In genomic region chr13:112588490-112589297, GRCh38 we compare ENCODE assay signal across 1 cellular context.
A peak's percentile ranks its signal among the peaks of the same experiment; 100 is the strongest.
TF ChIP-seq lines count a peak whose summit lies in the region.

No MANE protein-coding gene starts in this region.

TF ChIP-seq in HepG2, 621 proteins besides CTCF, POLR2A, EP300 and RAD21 (continued from another document and continues in another):
- TF ChIP-seq ARNT (IDR thresholded peaks at IDR 0.05) (no peak), IKZF4 (CRISPR knock-in tag; IDR thresholded peaks at IDR 0.05; ENCODE audit: borderline replicate concordance, low read depth, not compliant biosample characterization) (no peak), ZNF609 (CRISPR knock-in tag; IDR thresholded peaks at IDR 0.05; ENCODE audit: borderline replicate concordance) (no peak), SALL1 (CRISPR knock-in tag; IDR thresholded peaks at IDR 0.05) (no peak), ZNF800 (CRISPR knock-in tag; IDR thresholded peaks at IDR 0.05) (no peak), MTF2 (CRISPR knock-in tag; IDR thresholded peaks at IDR 0.05; ENCODE audit: borderline replicate concordance) (0 out of 2 replicates have a peak, but pooled peaks have one; percentile 45), ZSCAN12 (CRISPR knock-in tag; IDR thresholded peaks at IDR 0.05) (no peak), ZNF329 (CRISPR knock-in tag; IDR thresholded peaks at IDR 0.05; ENCODE audit: low read depth) (no peak), ZHX2 (IDR thresholded peaks at IDR 0.05; ENCODE audit: low read depth) (no peak), ZHX2 (CRISPR knock-in tag; IDR thresholded peaks at IDR 0.05; ENCODE audit: borderline replicate concordance) (no peak), ZNF138 (CRISPR knock-in tag; IDR thresholded peaks at IDR 0.05; ENCODE audit: low read depth) (no peak), ZNF567 (CRISPR knock-in tag; IDR thresholded peaks at IDR 0.05; ENCODE audit: borderline replicate concordance) (no peak), ESRRA (CRISPR knock-in tag; IDR thresholded peaks at IDR 0.05; ENCODE audit: low read depth) (no peak), ZNF33B (CRISPR knock-in tag; IDR thresholded peaks at IDR 0.05) (no peak), ZNF460 (CRISPR knock-in tag; IDR thresholded peaks at IDR 0.05; ENCODE audit: borderline replicate concordance) (0 out of 2 replicates have a peak, but pooled peaks have one; percentile 8), SETDB1 (CRISPR knock-in tag; IDR thresholded peaks at IDR 0.05; ENCODE audit: borderline replicate concordance) (0 out of 2 replicates have a peak, but pooled peaks have one; percentile 5), ZNF282 (IDR thresholded peaks at IDR 0.05; ENCODE audit: partially characterized antibody) (no peak), CREM (IDR thresholded peaks at IDR 0.05) (no peak), CREM (CRISPR knock-in tag; IDR thresholded peaks at IDR 0.05) (no peak), PLSCR1 (CRISPR knock-in tag; IDR thresholded peaks at IDR 0.05; ENCODE audit: borderline replicate concordance) (0 out of 2 replicates have a peak, but pooled peaks have one; percentile 18), STAG1 (CRISPR knock-in tag; IDR thresholded peaks at IDR 0.05) (no peak), TFAP4 (IDR thresholded peaks at IDR 0.05; ENCODE audit: borderline replicate concordance, low read depth) (no peak), ZNF501 (CRISPR knock-in tag; IDR thresholded peaks at IDR 0.05) (0 out of 2 replicates have a peak, but pooled peaks have one; percentile 8), HMG20A (CRISPR knock-in tag; IDR thresholded peaks at IDR 0.05; ENCODE audit: borderline replicate concordance) (no peak), NR2F2 (IDR thresholded peaks at IDR 0.05; ENCODE audit: borderline replicate concordance, low read depth) (no peak), MIER2 (CRISPR knock-in tag; IDR thresholded peaks at IDR 0.05) (no peak), CEBPB (IDR thresholded peaks at IDR 0.05; ENCODE audit: borderline replicate concordance, low read depth, low read length) (peak; percentile 51; the same call in 1 of the 2 replicates), ZNF530 (CRISPR knock-in tag; IDR thresholded peaks at IDR 0.05; ENCODE audit: low read depth) (no peak), ZXDC (CRISPR knock-in tag; IDR thresholded peaks at IDR 0.05) (no peak)
- TF ChIP-seq, protein P1, sequence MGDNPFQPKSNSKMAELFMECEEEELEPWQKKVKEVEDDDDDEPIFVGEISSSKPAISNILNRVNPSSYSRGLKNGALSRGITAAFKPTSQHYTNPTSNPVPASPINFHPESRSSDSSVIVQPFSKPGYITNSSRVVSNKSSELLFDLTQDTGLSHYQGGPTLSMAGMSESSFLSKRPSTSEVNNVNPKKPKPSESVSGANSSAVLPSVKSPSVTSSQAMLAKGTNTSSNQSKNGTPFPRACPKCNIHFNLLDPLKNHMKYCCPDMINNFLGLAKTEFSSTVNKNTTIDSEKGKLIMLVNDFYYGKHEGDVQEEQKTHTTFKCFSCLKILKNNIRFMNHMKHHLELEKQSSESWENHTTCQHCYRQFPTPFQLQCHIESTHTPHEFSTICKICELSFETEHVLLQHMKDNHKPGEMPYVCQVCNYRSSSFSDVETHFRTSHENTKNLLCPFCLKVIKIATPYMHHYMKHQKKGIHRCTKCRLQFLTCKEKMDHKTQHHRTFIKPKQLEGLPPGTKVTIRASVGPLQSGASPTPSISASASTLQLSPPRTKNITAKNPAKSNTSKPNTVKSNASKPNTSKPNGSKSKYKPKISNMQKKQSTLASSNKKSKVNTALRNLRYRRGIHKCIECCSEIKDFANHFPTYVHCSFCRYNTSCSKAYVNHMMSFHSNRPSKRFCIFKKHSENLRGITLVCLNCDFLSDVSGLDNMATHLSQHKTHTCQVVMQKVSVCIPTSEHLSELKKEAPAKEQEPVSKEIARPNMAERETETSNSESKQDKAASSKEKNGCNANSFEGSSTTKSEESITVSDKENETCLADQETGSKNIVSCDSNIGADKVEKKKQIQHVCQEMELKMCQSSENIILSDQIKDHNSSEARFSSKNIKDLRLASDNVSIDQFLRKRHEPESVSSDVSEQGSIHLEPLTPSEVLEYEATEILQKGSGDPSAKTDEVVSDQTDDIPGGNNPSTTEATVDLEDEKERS (CRISPR knock-in tag; IDR thresholded peaks at IDR 0.05), result 0 out of 2 replicates have a peak, but pooled peaks have one; percentile 12
- TF ChIP-seq, protein P2, sequence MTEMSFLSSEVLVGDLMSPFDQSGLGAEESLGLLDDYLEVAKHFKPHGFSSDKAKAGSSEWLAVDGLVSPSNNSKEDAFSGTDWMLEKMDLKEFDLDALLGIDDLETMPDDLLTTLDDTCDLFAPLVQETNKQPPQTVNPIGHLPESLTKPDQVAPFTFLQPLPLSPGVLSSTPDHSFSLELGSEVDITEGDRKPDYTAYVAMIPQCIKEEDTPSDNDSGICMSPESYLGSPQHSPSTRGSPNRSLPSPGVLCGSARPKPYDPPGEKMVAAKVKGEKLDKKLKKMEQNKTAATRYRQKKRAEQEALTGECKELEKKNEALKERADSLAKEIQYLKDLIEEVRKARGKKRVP (CRISPR knock-in tag; IDR thresholded peaks at IDR 0.05), result peak in 1 of 2 experiments; percentile 75; a peak in 1 of 4 replicates
- TF ChIP-seq, protein P3, sequence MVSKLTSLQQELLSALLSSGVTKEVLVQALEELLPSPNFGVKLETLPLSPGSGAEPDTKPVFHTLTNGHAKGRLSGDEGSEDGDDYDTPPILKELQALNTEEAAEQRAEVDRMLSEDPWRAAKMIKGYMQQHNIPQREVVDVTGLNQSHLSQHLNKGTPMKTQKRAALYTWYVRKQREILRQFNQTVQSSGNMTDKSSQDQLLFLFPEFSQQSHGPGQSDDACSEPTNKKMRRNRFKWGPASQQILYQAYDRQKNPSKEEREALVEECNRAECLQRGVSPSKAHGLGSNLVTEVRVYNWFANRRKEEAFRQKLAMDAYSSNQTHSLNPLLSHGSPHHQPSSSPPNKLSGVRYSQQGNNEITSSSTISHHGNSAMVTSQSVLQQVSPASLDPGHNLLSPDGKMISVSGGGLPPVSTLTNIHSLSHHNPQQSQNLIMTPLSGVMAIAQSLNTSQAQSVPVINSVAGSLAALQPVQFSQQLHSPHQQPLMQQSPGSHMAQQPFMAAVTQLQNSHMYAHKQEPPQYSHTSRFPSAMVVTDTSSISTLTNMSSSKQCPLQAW (CRISPR knock-in tag; IDR thresholded peaks at IDR 0.05), result peak; percentile 38; the same call in 1 of the 2 replicates
